ENCODE assay signal across 1 cellular context in the genomic region with DNA sequence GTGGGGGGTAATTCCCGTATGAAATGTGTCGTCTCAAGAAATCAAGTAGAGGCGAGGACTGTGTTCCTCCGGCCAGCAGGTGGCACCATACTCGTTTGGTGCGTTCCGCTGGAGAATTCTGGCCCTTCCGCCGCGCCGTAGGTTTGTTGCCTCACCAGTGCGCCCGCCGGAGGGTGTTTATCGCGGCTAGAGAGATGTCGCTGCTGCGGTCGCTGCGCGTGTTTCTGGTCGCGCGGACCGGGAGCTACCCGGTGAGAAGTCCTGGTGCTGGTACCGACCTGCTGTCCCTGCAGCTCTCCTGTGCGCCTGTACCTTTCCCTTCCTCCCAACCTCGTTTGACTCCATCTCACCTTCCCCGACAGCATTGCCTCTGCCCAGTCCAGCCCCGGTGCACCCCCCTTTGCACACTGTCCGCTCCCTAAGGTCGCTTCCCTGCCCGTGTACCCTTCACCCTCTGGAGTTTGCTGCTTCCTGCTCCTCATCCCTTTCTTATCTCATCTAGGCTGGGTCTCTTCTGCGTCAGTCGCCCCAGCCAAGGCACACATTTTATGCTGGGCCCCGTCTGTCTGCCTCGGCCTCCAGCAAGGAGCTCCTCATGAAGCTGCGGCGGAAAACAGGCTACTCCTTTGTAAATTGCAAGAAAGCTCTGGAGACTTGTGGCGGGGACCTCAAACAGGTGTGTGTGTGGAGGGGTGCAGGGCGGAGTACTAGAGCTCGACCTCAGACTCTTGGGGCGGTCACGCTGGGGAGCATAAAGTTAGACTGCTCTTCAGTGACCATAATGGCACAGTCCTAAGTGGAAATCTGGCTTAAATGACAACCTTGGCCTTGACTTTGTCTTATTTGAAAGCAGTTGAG.
A peak's percentile ranks its signal among the peaks of the same experiment; 100 is the strongest.
TF ChIP-seq lines count a peak whose summit lies in the region.

Gene TSFM, plus strand, starts transcription at position 180 of the 858 bp plus-strand sequence. Its CDS starts 15 bp downstream, at position 195.

TF ChIP-seq in K562, 482 proteins besides CTCF, POLR2A, EP300 and RAD21 (continued from another document and continues in another):
- TF ChIP-seq, protein P1, sequence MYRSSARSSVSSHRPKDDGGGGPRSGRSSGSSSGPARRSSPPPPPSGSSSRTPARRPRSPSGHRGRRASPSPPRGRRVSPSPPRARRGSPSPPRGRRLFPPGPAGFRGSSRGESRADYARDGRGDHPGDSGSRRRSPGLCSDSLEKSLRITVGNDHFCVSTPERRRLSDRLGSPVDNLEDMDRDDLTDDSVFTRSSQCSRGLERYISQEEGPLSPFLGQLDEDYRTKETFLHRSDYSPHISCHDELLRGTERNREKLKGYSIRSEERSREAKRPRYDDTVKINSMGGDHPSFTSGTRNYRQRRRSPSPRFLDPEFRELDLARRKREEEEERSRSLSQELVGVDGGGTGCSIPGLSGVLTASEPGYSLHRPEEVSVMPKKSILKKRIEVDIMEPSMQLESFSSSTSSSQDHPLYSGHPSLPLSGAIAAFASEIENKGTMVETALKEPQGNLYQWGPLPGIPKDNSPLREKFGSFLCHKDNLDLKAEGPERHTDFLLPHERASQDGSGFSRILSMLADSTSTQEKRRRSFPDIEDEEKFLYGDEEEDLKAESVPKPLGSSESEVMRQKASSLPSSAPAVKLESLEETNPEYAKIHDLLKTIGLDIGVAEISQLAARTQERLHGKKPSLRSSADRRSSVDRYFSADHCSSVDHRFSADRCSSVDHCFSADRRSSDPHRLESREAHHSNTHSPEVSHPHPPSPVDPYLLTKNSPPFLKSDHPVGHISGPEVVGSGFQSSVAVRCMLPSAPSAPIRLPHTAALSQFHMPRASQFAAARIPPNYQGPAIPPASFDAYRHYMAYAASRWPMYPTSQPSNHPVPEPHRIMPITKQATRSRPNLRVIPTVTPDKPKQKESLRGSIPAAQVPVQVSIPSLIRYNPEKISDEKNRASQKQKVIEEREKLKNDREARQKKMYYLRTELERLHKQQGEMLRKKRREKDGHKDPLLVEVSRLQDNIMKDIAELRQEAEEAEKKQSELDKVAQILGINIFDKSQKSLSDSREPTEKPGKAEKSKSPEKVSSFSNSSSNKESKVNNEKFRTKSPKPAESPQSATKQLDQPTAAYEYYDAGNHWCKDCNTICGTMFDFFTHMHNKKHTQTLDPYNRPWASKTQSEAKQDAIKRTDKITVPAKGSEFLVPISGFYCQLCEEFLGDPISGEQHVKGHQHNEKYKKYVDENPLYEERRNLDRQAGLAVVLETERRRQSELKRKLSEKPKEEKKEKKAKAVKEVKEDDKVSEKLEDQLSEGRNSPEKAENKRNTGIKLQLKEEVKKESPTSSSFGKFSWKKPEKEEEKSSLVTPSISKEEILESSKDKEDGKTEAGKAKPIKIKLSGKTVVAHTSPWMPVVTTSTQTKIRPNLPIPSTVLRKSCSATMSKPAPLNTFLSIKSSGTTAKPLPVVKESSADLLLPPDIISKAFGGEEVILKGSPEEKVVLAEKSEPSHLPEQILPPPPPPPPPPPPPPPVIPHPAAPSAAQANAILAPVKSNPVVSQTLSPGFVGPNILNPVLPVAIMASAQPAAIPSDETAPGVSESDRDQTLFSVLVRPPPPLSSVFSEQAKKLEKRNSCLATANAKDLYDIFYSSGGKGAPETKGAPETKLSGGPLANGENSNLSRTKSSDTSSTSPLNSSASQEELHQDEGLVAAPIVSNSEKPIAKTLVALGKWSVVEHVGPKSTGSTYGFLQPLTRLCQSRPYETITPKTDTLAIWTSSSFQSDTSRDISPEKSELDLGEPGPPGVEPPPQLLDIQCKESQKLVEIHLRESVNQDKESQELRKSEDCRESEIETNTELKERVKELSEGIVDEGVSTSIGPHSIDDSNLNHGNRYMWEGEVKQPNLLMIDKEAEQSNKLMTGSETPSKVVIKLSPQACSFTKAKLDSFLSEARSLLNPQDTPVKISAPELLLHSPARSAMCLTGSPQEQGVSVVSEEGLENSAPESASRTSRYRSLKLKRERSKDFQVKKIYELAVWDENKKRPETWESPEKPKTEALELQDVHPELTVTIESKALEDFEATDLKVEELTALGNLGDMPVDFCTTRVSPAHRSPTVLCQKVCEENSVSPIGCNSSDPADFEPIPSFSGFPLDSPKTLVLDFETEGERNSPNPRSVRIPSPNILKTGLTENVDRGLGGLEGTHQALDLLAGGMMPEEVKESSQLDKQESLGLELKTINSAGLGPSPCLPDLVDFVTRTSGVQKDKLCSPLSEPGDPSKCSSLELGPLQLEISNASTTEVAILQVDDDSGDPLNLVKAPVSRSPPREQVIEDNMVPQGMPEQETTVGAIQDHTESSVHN (IDR thresholded peaks at IDR 0.05; ENCODE audit: borderline replicate concordance in 1 of 2, low read depth in 1 of 2) = no peak
- TF ChIP-seq, protein P2, sequence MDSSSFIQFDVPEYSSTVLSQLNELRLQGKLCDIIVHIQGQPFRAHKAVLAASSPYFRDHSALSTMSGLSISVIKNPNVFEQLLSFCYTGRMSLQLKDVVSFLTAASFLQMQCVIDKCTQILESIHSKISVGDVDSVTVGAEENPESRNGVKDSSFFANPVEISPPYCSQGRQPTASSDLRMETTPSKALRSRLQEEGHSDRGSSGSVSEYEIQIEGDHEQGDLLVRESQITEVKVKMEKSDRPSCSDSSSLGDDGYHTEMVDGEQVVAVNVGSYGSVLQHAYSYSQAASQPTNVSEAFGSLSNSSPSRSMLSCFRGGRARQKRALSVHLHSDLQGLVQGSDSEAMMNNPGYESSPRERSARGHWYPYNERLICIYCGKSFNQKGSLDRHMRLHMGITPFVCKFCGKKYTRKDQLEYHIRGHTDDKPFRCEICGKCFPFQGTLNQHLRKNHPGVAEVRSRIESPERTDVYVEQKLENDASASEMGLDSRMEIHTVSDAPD (CRISPR knock-in tag; IDR thresholded peaks at IDR 0.05) = no peak
- TF ChIP-seq ZNF124 (CRISPR knock-in tag; IDR thresholded peaks at IDR 0.05) (no peak), MCM7 (IDR thresholded peaks at IDR 0.05) (peak in 1 of 2 experiments; percentile 87; a peak in 1 of 4 replicates), ZNF668 (CRISPR knock-in tag; IDR thresholded peaks at IDR 0.05) (no peak), FOXM1 (IDR thresholded peaks at IDR 0.05; ENCODE audit: low read depth) (peak; percentile 64; the same call in 1 of the 2 replicates), FOXM1 (CRISPR knock-in tag; IDR thresholded peaks at IDR 0.05; ENCODE audit: low read depth) (no peak), CBFB (CRISPR knock-in tag; IDR thresholded peaks at IDR 0.05) (peak; percentile 89; the same call in 1 of the 2 replicates), HDAC2 (IDR thresholded peaks at IDR 0.05) (peak; percentile 86), TRIM24 (IDR thresholded peaks at IDR 0.05) (peak in 1 of 2 experiments; percentile 79; a peak in 2 of 4 replicates), BACH1 (tag; IDR thresholded peaks at IDR 0.05) (no peak), ZNF140 (CRISPR knock-in tag; IDR thresholded peaks at IDR 0.05) (no peak), ETS1 (conservative IDR thresholded peaks at IDR 0.05; ENCODE audit: control insufficient read depth, low read depth, low read length) (peak; percentile 94), GTF2E2 (tag; IDR thresholded peaks at IDR 0.05) (no peak; the same call in 1 of the 2 replicates), ZFP1 (CRISPR knock-in tag; IDR thresholded peaks at IDR 0.05) (no peak), NFE2L1 (tag; IDR thresholded peaks at IDR 0.05; ENCODE audit: borderline replicate concordance, low read depth) (no peak), TCF7 (IDR thresholded peaks at IDR 0.05; ENCODE audit: borderline replicate concordance) (peak; percentile 64; the same call in 1 of the 2 replicates), ZBTB49 (CRISPR knock-in tag; IDR thresholded peaks at IDR 0.05; ENCODE audit: borderline replicate concordance) (no peak), TRIM25 (IDR thresholded peaks at IDR 0.05; ENCODE audit: borderline replicate concordance) (0 out of 2 replicates have a peak, but pooled peaks have one; percentile 18), MAFF (IDR thresholded peaks at IDR 0.05; ENCODE audit: low read length) (no peak), E2F5 (CRISPR knock-in tag; IDR thresholded peaks at IDR 0.05) (peak; percentile 84), ARID1B (IDR thresholded peaks at IDR 0.05) (peak; percentile 59), CHD2 (IDR thresholded peaks at IDR 0.05; ENCODE audit: low read depth, low read length) (0 out of 2 replicates have a peak, but pooled peaks have one; percentile 23), ZBTB43 (CRISPR knock-in tag; IDR thresholded peaks at IDR 0.05) (peak; percentile 88; the same call in 1 of the 2 replicates)
- TF ChIP-seq, protein P3, sequence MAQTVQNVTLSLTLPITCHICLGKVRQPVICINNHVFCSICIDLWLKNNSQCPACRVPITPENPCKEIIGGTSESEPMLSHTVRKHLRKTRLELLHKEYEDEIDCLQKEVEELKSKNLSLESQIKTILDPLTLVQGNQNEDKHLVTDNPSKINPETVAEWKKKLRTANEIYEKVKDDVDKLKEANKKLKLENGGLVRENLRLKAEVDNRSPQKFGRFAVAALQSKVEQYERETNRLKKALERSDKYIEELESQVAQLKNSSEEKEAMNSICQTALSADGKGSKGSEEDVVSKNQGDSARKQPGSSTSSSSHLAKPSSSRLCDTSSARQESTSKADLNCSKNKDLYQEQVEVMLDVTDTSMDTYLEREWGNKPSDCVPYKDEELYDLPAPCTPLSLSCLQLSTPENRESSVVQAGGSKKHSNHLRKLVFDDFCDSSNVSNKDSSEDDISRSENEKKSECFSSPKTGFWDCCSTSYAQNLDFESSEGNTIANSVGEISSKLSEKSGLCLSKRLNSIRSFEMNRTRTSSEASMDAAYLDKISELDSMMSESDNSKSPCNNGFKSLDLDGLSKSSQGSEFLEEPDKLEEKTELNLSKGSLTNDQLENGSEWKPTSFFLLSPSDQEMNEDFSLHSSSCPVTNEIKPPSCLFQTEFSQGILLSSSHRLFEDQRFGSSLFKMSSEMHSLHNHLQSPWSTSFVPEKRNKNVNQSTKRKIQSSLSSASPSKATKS (CRISPR knock-in tag; IDR thresholded peaks at IDR 0.05) = no peak
- TF ChIP-seq, protein P4, sequence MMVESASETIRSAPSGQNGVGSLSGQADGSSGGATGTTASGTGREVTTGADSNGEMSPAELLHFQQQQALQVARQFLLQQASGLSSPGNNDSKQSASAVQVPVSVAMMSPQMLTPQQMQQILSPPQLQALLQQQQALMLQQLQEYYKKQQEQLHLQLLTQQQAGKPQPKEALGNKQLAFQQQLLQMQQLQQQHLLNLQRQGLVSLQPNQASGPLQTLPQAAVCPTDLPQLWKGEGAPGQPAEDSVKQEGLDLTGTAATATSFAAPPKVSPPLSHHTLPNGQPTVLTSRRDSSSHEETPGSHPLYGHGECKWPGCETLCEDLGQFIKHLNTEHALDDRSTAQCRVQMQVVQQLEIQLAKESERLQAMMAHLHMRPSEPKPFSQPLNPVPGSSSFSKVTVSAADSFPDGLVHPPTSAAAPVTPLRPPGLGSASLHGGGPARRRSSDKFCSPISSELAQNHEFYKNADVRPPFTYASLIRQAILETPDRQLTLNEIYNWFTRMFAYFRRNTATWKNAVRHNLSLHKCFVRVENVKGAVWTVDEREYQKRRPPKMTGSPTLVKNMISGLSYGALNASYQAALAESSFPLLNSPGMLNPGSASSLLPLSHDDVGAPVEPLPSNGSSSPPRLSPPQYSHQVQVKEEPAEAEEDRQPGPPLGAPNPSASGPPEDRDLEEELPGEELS (CRISPR knock-in tag; IDR thresholded peaks at IDR 0.05; ENCODE audit: borderline replicate concordance) = peak; percentile 88
